8 cellular contexts compared by ENCODE assay signal in genomic region chr10:104350146-104350635, GRCh38. TPM values are rescaled to one million over a fixed set of nuclear protein-coding genes. Genes with fewer than 3 reads are reported as not detected.
DNase-seq lines count a peak whose midpoint lies in the region; ATAC-seq and TF ChIP-seq lines count a peak whose summit lies in the region.

No MANE protein-coding gene starts in this region.

- no peak overlapping the region for H3K4me3 ChIP-seq in AG10803 (ENCODE audit: low read length)
- H3K4me3 ChIP-seq in heart left ventricle = peak overlapping the region in 8 of 12 donors; percentile 3 to 45 (median 27)

- peaks cover 9% of the 10 kb centered on the region for H3K4me1 Mint-ChIP-seq in WTC11

- DNase-seq in AG10803 (ENCODE audit: low read depth) (peak; percentile 74), NCI-H1694 (lab: John Stamatoyannopoulos, UW) (peak; percentile 62), WTC11 (ENCODE audit: low spot score) (no peak), heart left ventricle (no peak), sciatic nerve (ENCODE audit: low spot score) (no peak), T-helper 9 cell (no peak)

- POLR2A ChIA-PET in WTC11 (lab: Charles Lee) = interaction anchor here (1.4 kb wide), 1 partner anchor 12 kb away, joined by 3 read pairs; the partner anchor contains the start of gene ITPRIP

- WGBS in heart left ventricle, 4 donors = 28 to 32% (median 32%) methylated on average over 6 of the region's 6 CpGs

- peaks cover 0 to 63% (median 15%) of the 10 kb centered on the region in 12 donors for H3K4me1 ChIP-seq in heart left ventricle

- no peaks in the 10 kb centered on the region for H3K36me3 Mint-ChIP-seq in WTC11

- no peak for TF ChIP-seq POLR2A in heart left ventricle (IDR thresholded peaks at IDR 0.05)

- no peak overlapping the region for H3K4me3 Mint-ChIP-seq in WTC11

- CTCF ChIA-PET in WTC11 (lab: Charles Lee) = interaction anchor here (0.6 to 4.8 kb wide), 8 partner anchors 11 to 75 kb away, joined by 3 to 55 read pairs (median 12); partner anchors contain the start of gene ITPRIP

- H3K9me3 Mint-ChIP-seq in WTC11 = no peaks in the 10 kb centered on the region

- peaks cover 10% of the 10 kb centered on the region for H3K27me3 Mint-ChIP-seq in WTC11 (ENCODE audit: low read depth)

- H3K27ac Mint-ChIP-seq in WTC11 = no peak overlapping the region

- intact Hi-C loops in heart left ventricle (cut with DNase I) (loop anchor here in 9 of 10 donors (1.0 to 10.0 kb wide), 8 partner anchors 45 to 305 kb away; partner anchors contain the start of gene SFR1 (in 1 of the 9)), sciatic nerve (cut with DNase I) (loop anchor here (5.0 kb wide), 2 partner anchors 38 to 58 kb away; no protein-coding TSS in a partner anchor)

- TF ChIP-seq CTCF in AG10803 (conservative IDR thresholded peaks at IDR 0.05; ENCODE audit: low read length) (peak; percentile 73), WTC11 (IDR thresholded peaks at IDR 0.05) (no peak), heart left ventricle (IDR thresholded peaks at IDR 0.05) (peak; percentile 61 to 87 (median 76))

- H3K27me3 ChIP-seq in heart left ventricle = no peaks in the 10 kb centered on the region

- peak; percentile 52 for ATAC-seq in GM18498 (IDR thresholded peaks at IDR 0.05; ENCODE audit: unreplicated experiment)
- peak; percentile 41 for ATAC-seq in HG02840 (IDR thresholded peaks at IDR 0.05; ENCODE audit: low FRiP score, unreplicated experiment)
- ATAC-seq in WTC11 = peak; percentile 50
- ATAC-seq in heart left ventricle = peak; percentile 60 to 79 (median 68)
- ATAC-seq in sciatic nerve = peak; percentile 84

- no peaks in the 10 kb centered on the region for H3K9me3 ChIP-seq in heart left ventricle

- peak overlapping the region in 11 of 12 donors; percentile 2 to 91 (median 51) for H3K27ac ChIP-seq in heart left ventricle

- no peaks in the 10 kb centered on the region for H3K36me3 ChIP-seq in heart left ventricle

TF ChIP-seq in WTC11, 78 proteins besides CTCF, POLR2A, EP300 and RAD21:
- no peak for TF ChIP-seq ZNF263 (CRISPR knock-in tag; IDR thresholded peaks at IDR 0.05; ENCODE audit: low read depth)
- TF ChIP-seq USF1 (CRISPR knock-in tag; IDR thresholded peaks at IDR 0.05) = no peak
- TF ChIP-seq, protein P1, sequence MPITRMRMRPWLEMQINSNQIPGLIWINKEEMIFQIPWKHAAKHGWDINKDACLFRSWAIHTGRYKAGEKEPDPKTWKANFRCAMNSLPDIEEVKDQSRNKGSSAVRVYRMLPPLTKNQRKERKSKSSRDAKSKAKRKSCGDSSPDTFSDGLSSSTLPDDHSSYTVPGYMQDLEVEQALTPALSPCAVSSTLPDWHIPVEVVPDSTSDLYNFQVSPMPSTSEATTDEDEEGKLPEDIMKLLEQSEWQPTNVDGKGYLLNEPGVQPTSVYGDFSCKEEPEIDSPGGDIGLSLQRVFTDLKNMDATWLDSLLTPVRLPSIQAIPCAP (CRISPR knock-in tag; IDR thresholded peaks at IDR 0.05) = no peak
- no peak for TF ChIP-seq FOXK1 (CRISPR knock-in tag; IDR thresholded peaks at IDR 0.05)
- TF ChIP-seq ZBTB43 (CRISPR knock-in tag; IDR thresholded peaks at IDR 0.05) = no peak
- TF ChIP-seq ZNF396 (CRISPR knock-in tag; IDR thresholded peaks at IDR 0.05; ENCODE audit: borderline replicate concordance) = no peak
- no peak for TF ChIP-seq NR3C1 (CRISPR knock-in tag; conservative IDR thresholded peaks at IDR 0.05; ENCODE audit: low read depth)
- no peak for TF ChIP-seq KAT7 (CRISPR knock-in tag; IDR thresholded peaks at IDR 0.05; ENCODE audit: borderline replicate concordance)
- TF ChIP-seq ZNF317 (CRISPR knock-in tag; IDR thresholded peaks at IDR 0.05; ENCODE audit: borderline replicate concordance, low read depth) = no peak
- TF ChIP-seq ELF4 (CRISPR knock-in tag; IDR thresholded peaks at IDR 0.05; ENCODE audit: low read depth) = no peak
- no peak for TF ChIP-seq ATF1 (CRISPR knock-in tag; IDR thresholded peaks at IDR 0.05)
- TF ChIP-seq EMX1 (CRISPR knock-in tag; IDR thresholded peaks at IDR 0.05) = no peak

RNA-seq across cellular contexts. Expression of gene CFAP58, which starts 3.4 kb away (rescaled TPM):
- total RNA-seq in WTC11 (2021) (0.92 to 1.1 TPM (median 1.0 TPM) in 3 replicates), heart left ventricle (1 to 10 TPM; 1.2 to 4.9 (median 3.2) TPM), sciatic nerve (0.67 TPM)
- 1 to 10 TPM in 1 of 2 donors, under 1 TPM in 1; 0.62 to 2.2 TPM for polyA plus RNA-seq in heart left ventricle

RNA-seq across cellular contexts. Expression of gene ITPRIP, which starts 11.9 kb away (rescaled TPM):
- total RNA-seq in WTC11 (2021) = 13.0 to 16.8 TPM (median 13.4 TPM) in 3 replicates
- 10 to 100 TPM; 18.4 to 90.2 (median 27.7) TPM for total RNA-seq in heart left ventricle
- polyA plus RNA-seq in heart left ventricle = 10 to 100 TPM; 19.3 to 70.0 TPM
- total RNA-seq in sciatic nerve = 24.7 TPM

Comparison
In these comparisons a context has a peak if more than half of its experiments do, and no peak if none do; other contexts are left out.
1. DNase-seq: peak in AG10803 (single experiment) and NCI-H1694 (single experiment); none in WTC11 (single experiment), heart left ventricle (0 of 5), sciatic nerve (single experiment) and T-helper 9 cell (single experiment).
2. Peak in every context shown above with its lines, with median percentiles within 50 percentile points of each other: ATAC-seq.